In the genomic region with DNA sequence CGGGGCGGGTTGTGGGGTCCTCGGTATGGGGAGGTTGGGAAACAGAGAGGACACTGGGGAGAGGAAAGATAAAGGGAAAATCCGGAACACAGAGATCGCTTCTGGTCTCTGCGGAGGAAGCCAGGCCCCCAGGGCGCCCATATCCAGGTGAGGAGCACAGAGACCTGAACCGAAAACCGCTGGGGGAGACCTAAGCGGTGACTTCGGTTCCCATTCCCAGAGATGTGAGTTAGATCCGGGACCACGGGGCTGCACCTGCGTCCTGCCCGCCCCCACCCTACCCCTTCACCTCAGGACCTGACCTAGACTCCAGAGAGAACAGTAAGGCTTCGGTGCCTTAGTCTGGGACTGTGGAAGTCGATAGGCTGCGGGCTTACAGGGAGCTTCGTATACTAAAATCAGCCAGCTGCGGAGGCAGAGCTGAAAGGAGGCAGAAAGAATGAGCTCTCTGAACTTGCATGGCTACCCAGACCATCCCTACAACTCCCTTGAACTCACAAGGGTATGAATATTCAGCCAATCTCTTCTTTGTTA, we compare ENCODE assay signal across 8 cellular contexts. TPM values are rescaled to one million over a fixed set of nuclear protein-coding genes. Genes with fewer than 3 reads are reported as not detected.
DNase-seq lines count a peak whose midpoint lies in the region; ATAC-seq and TF ChIP-seq lines count a peak whose summit lies in the region.

No MANE protein-coding gene starts in this region.

- no peaks in the 10 kb centered on the region for H3K27me3 Mint-ChIP-seq in progenitor cell of endocrine pancreas

- 2% methylated on average over 19 of the region's 20 CpGs; no CpG with 5 or more reads in 1 of the 2 donors for WGBS in gastroesophageal sphincter (ENCODE audit: low coverage in 1 of 2), 2 donors

- ATAC-seq in GM19467 (IDR thresholded peaks at IDR 0.05; ENCODE audit: unreplicated experiment) (peak; percentile 4), gastroesophageal sphincter (peak; percentile 39)

- no peaks in the 10 kb centered on the region for H3K36me3 ChIP-seq in gastroesophageal sphincter

- no peaks in the 10 kb centered on the region for H3K9me3 ChIP-seq in gastroesophageal sphincter

- peak overlapping the region; percentile 99 for H3K27ac Mint-ChIP-seq in progenitor cell of endocrine pancreas

- no peak for TF ChIP-seq CTCF in WI38 (IDR thresholded peaks at IDR 0.05; ENCODE audit: low read depth, low read length)
- TF ChIP-seq CTCF in gastroesophageal sphincter (IDR thresholded peaks at IDR 0.05), result no peak
- no peak for TF ChIP-seq CTCF in progenitor cell of endocrine pancreas (IDR thresholded peaks at IDR 0.05; ENCODE audit: unreplicated experiment)

- DNase-seq in DMS53 treated with DMSO at 0.1 percent for 48 hours (lab: John Stamatoyannopoulos, UW; ENCODE audit: unreplicated experiment) (peak; percentile 69), HT1080 (ENCODE audit: low read depth) (peak; percentile 32), progenitor cell of endocrine pancreas (ENCODE audit: low spot score, unreplicated experiment) (no peak), Ammon's horn (ENCODE audit: low spot score) (no peak)
- DNase-seq in activated CD4-positive, alpha-beta T cell treated with anti-CD3 and anti-CD28 coated beads, Interleukin-2, amount 50 U/mL, for 1 hour, result no peak

- H3K27me3 ChIP-seq in gastroesophageal sphincter, result no peaks in the 10 kb centered on the region

- no peaks in the 10 kb centered on the region for H3K9me3 Mint-ChIP-seq in progenitor cell of endocrine pancreas (ENCODE audit: low read depth)

- TF ChIP-seq EP300 in gastroesophageal sphincter (IDR thresholded peaks at IDR 0.05), result no peak

- H3K36me3 Mint-ChIP-seq in progenitor cell of endocrine pancreas (ENCODE audit: insufficient read depth), result peaks cover 2% of the 10 kb centered on the region

- peaks cover 3 to 64% (median 26%) of the 10 kb centered on the region in 3 donors for H3K4me1 ChIP-seq in gastroesophageal sphincter

- peak overlapping the region; percentile 93 for H3K4me3 ChIP-seq in WI38 (ENCODE audit: low read depth, low read length)
- peak overlapping the region; percentile 75 to 96 for H3K4me3 ChIP-seq in gastroesophageal sphincter

- H3K27ac ChIP-seq in gastroesophageal sphincter, result peak overlapping the region; percentile 92 to 100 (median 99)

- H3K4me1 Mint-ChIP-seq in progenitor cell of endocrine pancreas (ENCODE audit: low read depth), result peaks cover 26% of the 10 kb centered on the region

- TF ChIP-seq POLR2A in gastroesophageal sphincter (IDR thresholded peaks at IDR 0.05), result no peak

- peak overlapping the region; percentile 98 for H3K4me3 Mint-ChIP-seq in progenitor cell of endocrine pancreas (ENCODE audit: low read depth)

RNA-seq across cellular contexts. Expression of gene FAM13B, which starts 0.5 kb away (rescaled TPM):
- 6.1 and 10.4 TPM in 2 replicates for total RNA-seq in HT1080 (2014; rRNA removed; shearing (Covaris generic))
- 6.8 and 8.1 TPM in 2 replicates for polyA plus RNA-seq in HT1080 (2015; cell fraction: cytosol; rRNA removed)
- 30.5 and 35.1 TPM in 2 replicates for polyA plus RNA-seq in HT1080 (2015; cell fraction: nucleus; rRNA removed)
- total RNA-seq in gastroesophageal sphincter, result 100 to 1,000 TPM in 1 of 4 donors, 10 to 100 TPM in 3; 44.1 to 102 (median 76.6) TPM
- total RNA-seq in progenitor cell of endocrine pancreas, result 59.8 and 62.1 TPM in 2 replicates

RNA-seq across cellular contexts. Expression of gene WNT8A, which starts 50.5 kb away (rescaled TPM):
- total RNA-seq in HT1080 (2014; rRNA removed; shearing (Covaris generic)), result not detected in 2 replicates
- polyA plus RNA-seq in HT1080 (2015; cell fraction: cytosol; rRNA removed), result not detected in 2 replicates
- polyA plus RNA-seq in HT1080 (2015; cell fraction: nucleus; rRNA removed), result not detected in 2 replicates
- total RNA-seq in gastroesophageal sphincter (not detected), progenitor cell of endocrine pancreas (not detected in 2 replicates)

Comparison
In these comparisons a context has a peak if more than half of its experiments do, and no peak if none do; other contexts are left out.
1. DNase-seq: peak in DMS53 treated with DMSO at 0.1 percent for 48 hours (single experiment) and HT1080 (single experiment); none in progenitor cell of endocrine pancreas (single experiment), Ammon's horn (single experiment) and activated CD4-positive, alpha-beta T cell treated with anti-CD3 and anti-CD28 coated beads, Interleukin-2, amount 50 U/mL, for 1 hour (single experiment).